ENCODE assay signal across 22 cellular contexts in the genomic region with DNA sequence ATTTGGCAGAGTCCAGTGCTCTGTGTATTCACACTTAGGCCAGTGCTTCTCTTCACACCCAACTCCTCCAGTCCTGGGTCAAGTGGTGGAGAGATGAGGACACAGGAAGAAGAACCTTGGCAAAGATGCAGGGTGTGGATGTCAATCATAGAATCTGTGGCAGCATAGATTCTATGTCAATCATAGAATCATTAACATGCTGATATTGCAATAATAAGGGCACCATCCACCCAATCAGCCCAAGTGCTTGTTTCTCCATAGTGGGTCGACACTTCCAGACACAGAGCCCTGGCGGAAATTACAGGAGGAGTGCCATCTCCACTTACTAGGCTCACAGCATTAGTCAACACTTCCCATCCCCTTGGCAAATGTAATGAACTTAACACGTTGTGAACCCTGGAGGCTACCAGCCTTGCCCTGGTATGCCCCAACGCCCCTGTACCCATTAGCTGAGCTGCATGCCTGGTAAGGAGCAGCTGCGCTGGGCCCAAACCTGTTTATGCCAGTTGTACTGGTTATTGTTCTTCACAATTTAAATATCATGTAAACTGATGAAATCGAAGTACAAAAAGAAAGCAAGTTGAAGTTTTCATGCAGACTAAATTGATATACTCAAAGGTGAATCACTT.
DNase-seq lines count a peak whose midpoint lies in the region; ATAC-seq, FAIRE-seq and TF ChIP-seq lines count a peak whose summit lies in the region.
"Had no signal": no experiment of that assay in that cellular context is flagged by ENCODE, and none has a peak within 500 bp of the region (broad histone marks: within the 10 kb centered on the region; RNA-seq: fewer than 3 reads in every experiment).

No MANE protein-coding gene starts in this region.

- no peak overlapping the region for H3K27ac ChIP-seq in HepG2 (ENCODE audit: extremely low read length, insufficient read depth, low read length)
- no peak overlapping the region for H3K27ac ChIP-seq in right lobe of liver
- H3K27ac ChIP-seq: 22Rv1; BLaER1 treated with 17β-estradiol and CSF1 and Interleukin-3, amounts not matched to agents 10 nM and 100 nM had no signal

- H3K4me3 ChIP-seq in HepG2 (replicated peaks in 1 of 3; ENCODE audit: insufficient read depth in 1 of 3, low read depth in 2 of 3, low read length in 3 of 3) (no peak overlapping the region), right lobe of liver (no peak overlapping the region)
- H3K4me3 ChIP-seq: BLaER1 treated with 17β-estradiol and CSF1 and Interleukin-3, amounts not matched to agents 10 nM and 100 nM; GM12878; GM23338 had no signal

- no peak for FAIRE-seq in HepG2 (lab: Jason Lieb, UNC)
- FAIRE-seq: A204.1, GM12878 had no signal

- POLR2A ChIA-PET in HepG2 (lab: Yijun Ruan, JAX) = no interaction called here

- no peak overlapping the region for H3K4me2 ChIP-seq in HepG2 (ENCODE audit: low read depth, low read length)
- H3K4me2 ChIP-seq: BLaER1 treated with 17β-estradiol and CSF1 and Interleukin-3, amounts not matched to agents 10 nM and 100 nM; GM23338 had no signal

- ATAC-seq in HepG2 (no peak), right lobe of liver (no peak), esophagus mucosa (peak; percentile 76)
- ATAC-seq: GM12878, GM23338, HCT116 had no signal

- H3K27me3 ChIP-seq in HepG2 (ENCODE audit: control insufficient read depth in 1 of 2, insufficient read depth in 2 of 2, low read length in 2 of 2) (peaks cover 0 to 14% of the 10 kb centered on the region in 2 experiments; a peak in 2 of 5 replicates), right lobe of liver (no peaks in the 10 kb centered on the region)
- H3K27me3 ChIP-seq: BE2C; BLaER1 treated with 17β-estradiol and CSF1 and Interleukin-3, amounts not matched to agents 10 nM and 100 nM had no signal

- no peak for TF ChIP-seq RAD21 in HepG2 (CRISPR knock-in tag; IDR thresholded peaks at IDR 0.05)

- CTCF ChIA-PET in HepG2 (lab: Yijun Ruan, JAX; ENCODE audit: low intra/inter-chr PET ratio, low total read pairs) = no interaction called here

- 19% methylated on average over 6 of the region's 6 CpGs for WGBS in HepG2 (ENCODE audit: low lambda C conversion rate)
- 89% methylated on average over 6 of the region's 6 CpGs for WGBS in right lobe of liver (ENCODE audit: insufficient coverage, low coverage, low lambda C conversion rate, missing lambda C conversion rate)

- H3K79me2 ChIP-seq in HepG2 (ENCODE audit: insufficient read depth, low read length) = no peaks in the 10 kb centered on the region

- no peaks in the 10 kb centered on the region for H3K4me1 Mint-ChIP-seq in activated T-helper 2 cell treated with anti-CD3 and anti-CD28 coated beads, Interferon-gamma antibody, Interleukin-2, Interleukin-4, amounts not matched to agents 10 μg/mL and 5 μg/mL and 100 μg/mL, durations not matched to agents 14 hours and 24 hours and 36 hours (ENCODE audit: low read depth)
- H3K4me1 Mint-ChIP-seq: CD8-positive, alpha-beta memory T cell; GM23338 had no signal

- TF ChIP-seq EP300 in HepG2 (IDR thresholded peaks at IDR 0.05; ENCODE audit: low read depth in 2 of 2, low read length in 2 of 2) (no peak), HepG2 (CRISPR knock-in tag; IDR thresholded peaks at IDR 0.05; ENCODE audit: borderline replicate concordance) (no peak)

- H3K36me3 Mint-ChIP-seq in activated T-helper 2 cell treated with anti-CD3 and anti-CD28 coated beads, Interferon-gamma antibody, Interleukin-2, Interleukin-4, amounts not matched to agents 10 μg/mL and 5 μg/mL and 100 μg/mL, durations not matched to agents 14 hours and 24 hours and 36 hours (ENCODE audit: low read depth) = no peaks in the 10 kb centered on the region
- H3K36me3 Mint-ChIP-seq: CD14-positive monocyte; CD8-positive, alpha-beta memory T cell had no signal

- no peaks in the 10 kb centered on the region for H4K20me1 ChIP-seq in HepG2 (ENCODE audit: insufficient read depth, low read length)
- H4K20me1 ChIP-seq: BLaER1 treated with 17β-estradiol and CSF1 and Interleukin-3, amounts not matched to agents 10 nM and 100 nM had no signal

- no peak for TF ChIP-seq CTCF in HepG2 (CRISPR knock-in tag; IDR thresholded peaks at IDR 0.05)
- no peak for TF ChIP-seq CTCF in right lobe of liver (IDR thresholded peaks at IDR 0.05)

- no peak overlapping the region for H3K27ac Mint-ChIP-seq in activated T-helper 2 cell treated with anti-CD3 and anti-CD28 coated beads, Interferon-gamma antibody, Interleukin-2, Interleukin-4, amounts not matched to agents 10 μg/mL and 5 μg/mL and 100 μg/mL, durations not matched to agents 14 hours and 24 hours and 36 hours
- H3K27ac Mint-ChIP-seq: CD14-positive monocyte; CD4-positive, alpha-beta T cell; GM23338; H9 had no signal

- in situ Hi-C loops in HepG2 (cut with HindIII; ENCODE audit: extremely low pct_ligation_motif_present, low pct_unique_long_range_greater_than_20kb) = no loop called here

- H3K9ac ChIP-seq in HepG2 (ENCODE audit: insufficient read depth, low read depth, low read length) = no peak overlapping the region
- H3K9ac ChIP-seq: BLaER1 treated with 17β-estradiol and CSF1 and Interleukin-3, amounts not matched to agents 10 nM and 100 nM had no signal

- H3K9me3 ChIP-seq in HepG2 (ENCODE audit: low read length) = no peaks in the 10 kb centered on the region
- no peaks in the 10 kb centered on the region for H3K9me3 ChIP-seq in right lobe of liver
- H3K9me3 ChIP-seq: BE2C; BLaER1 treated with 17β-estradiol and CSF1 and Interleukin-3, amounts not matched to agents 10 nM and 100 nM had no signal

- H3K36me3 ChIP-seq in HepG2 (replicated peaks in 1 of 2; ENCODE audit: control insufficient read depth in 1 of 2, insufficient read depth in 2 of 2, low read length in 2 of 2) (no peaks in the 10 kb centered on the region), right lobe of liver (no peaks in the 10 kb centered on the region)
- H3K36me3 ChIP-seq: BE2C; BLaER1 treated with 17β-estradiol and CSF1 and Interleukin-3, amounts not matched to agents 10 nM and 100 nM had no signal

- peaks cover 15% of the 10 kb centered on the region for H3K27me3 Mint-ChIP-seq in activated T-helper 2 cell treated with anti-CD3 and anti-CD28 coated beads, Interferon-gamma antibody, Interleukin-2, Interleukin-4, amounts not matched to agents 10 μg/mL and 5 μg/mL and 100 μg/mL, durations not matched to agents 14 hours and 24 hours and 36 hours (ENCODE audit: low read depth)
- H3K27me3 Mint-ChIP-seq: CD4-positive, alpha-beta T cell had no signal

- no peak overlapping the region for H3K4me3 Mint-ChIP-seq in activated T-helper 2 cell treated with anti-CD3 and anti-CD28 coated beads, Interferon-gamma antibody, Interleukin-2, Interleukin-4, amounts not matched to agents 10 μg/mL and 5 μg/mL and 100 μg/mL, durations not matched to agents 14 hours and 24 hours and 36 hours (ENCODE audit: low read depth)
- H3K4me3 Mint-ChIP-seq: CD4-positive, alpha-beta T cell; CD8-positive, alpha-beta memory T cell; GM23338; H9 had no signal

- TF ChIP-seq POLR2A in HepG2 (IDR thresholded peaks at IDR 0.05; ENCODE audit: insufficient read depth in 1 of 2, low read depth in 2 of 2, low read length in 2 of 2) (no peak), right lobe of liver (IDR thresholded peaks at IDR 0.05) (no peak)

- no peaks in the 10 kb centered on the region for H3K9me3 Mint-ChIP-seq in activated T-helper 2 cell treated with anti-CD3 and anti-CD28 coated beads, Interferon-gamma antibody, Interleukin-2, Interleukin-4, amounts not matched to agents 10 μg/mL and 5 μg/mL and 100 μg/mL, durations not matched to agents 14 hours and 24 hours and 36 hours
- H3K9me3 Mint-ChIP-seq: CD4-positive, alpha-beta T cell; CD8-positive, alpha-beta memory T cell; GM23338; H9 had no signal

- no peaks in the 10 kb centered on the region for H3K4me1 ChIP-seq in HepG2 (ENCODE audit: insufficient read depth, low read length)
- no peaks in the 10 kb centered on the region for H3K4me1 ChIP-seq in right lobe of liver
- H3K4me1 ChIP-seq: BE2C had no signal

- DNase-seq in HepG2 (ENCODE audit: low spot score) (no peak), right lobe of liver (no peak), mesenteric fat pad (ENCODE audit: low spot score) (peak; percentile 14), SW480 (ENCODE audit: low spot score) (no peak)
- no peak for DNase-seq in activated T-helper 2 cell treated with anti-CD3 and anti-CD28 coated beads, Interferon-gamma antibody, Interleukin-2, Interleukin-4, amounts not matched to agents 10 μg/mL and 5 μg/mL and 100 μg/mL, durations not matched to agents 14 hours and 24 hours and 36 hours (ENCODE audit: low spot score)
- DNase-seq: ACHN; AML-193; BE2C; CD4-positive, alpha-beta T cell; CD8-positive, alpha-beta memory T cell; DMS 273 treated with DMSO at 0.1 percent for 48 hours; EL; GDM1; H9 had no signal

- no peak overlapping the region for H2AFZ ChIP-seq in HepG2 (ENCODE audit: low read length)
- H2AFZ ChIP-seq: GM23338 had no signal

- no TSS peak for BruUV-seq in HepG2 (replicated peaks; lab: Mats Ljungman, UMichigan)

- intact Hi-C loops in HepG2 (cut with micrococcal nuclease; ENCODE audit: unreplicated experiment) (no loop called here), right lobe of liver (cut with DNase I) (no loop called here)
- intact Hi-C loops in activated T-helper 2 cell treated with anti-CD3 and anti-CD28 coated beads, Interferon-gamma antibody, Interleukin-2, Interleukin-4, amounts not matched to agents 10 μg/mL and 5 μg/mL and 100 μg/mL, durations not matched to agents 14 hours and 24 hours and 36 hours (cut with micrococcal nuclease) = no loop called here

TF ChIP-seq in HepG2, 621 proteins besides CTCF, POLR2A, EP300 and RAD21 (continues in another document):
- no peak for TF ChIP-seq ZNF12 (CRISPR knock-in tag; IDR thresholded peaks at IDR 0.05)
